In genomic region chr18:69067048-69067447, GRCh38 we compare ENCODE assay signal across 8 cellular contexts.
"Had no signal": no experiment of that assay in that cellular context is flagged by ENCODE, and none has a peak within 500 bp of the region (broad histone marks: within the 10 kb centered on the region; RNA-seq: fewer than 3 reads in every experiment).

No MANE protein-coding gene starts in this region.

- H3K4me2 ChIP-seq: KMS-11 had no signal

- H3K9ac ChIP-seq: KMS-11 had no signal

- H3K27ac ChIP-seq: HL-60, KMS-11 had no signal

- H3K4me3 ChIP-seq: K562 had no signal

- ATAC-seq: K562 had no signal

- DNase-seq: IMR-90, Karpas-422, KBM-7, KG1 had no signal

- FAIRE-seq: HTR-8/SVneo, K562 had no signal
